Comparison of ENCODE assay signal across 11 cellular contexts in genomic region chr18:9802774-9803697, GRCh38.
DNase-seq lines count a peak whose midpoint lies in the region; ATAC-seq and TF ChIP-seq lines count a peak whose summit lies in the region.
"Had no signal": no experiment of that assay in that cellular context is flagged by ENCODE, and none has a peak within 500 bp of the region (broad histone marks: within the 10 kb centered on the region; RNA-seq: fewer than 3 reads in every experiment).

No MANE protein-coding gene starts in this region.

- ATAC-seq in heart right ventricle (no peak), Right ventricle myocardium inferior (no peak), gastrocnemius medialis (no peak), GM18520 (IDR thresholded peaks at IDR 0.05; ENCODE audit: unreplicated experiment) (no peak), GM19328 (IDR thresholded peaks at IDR 0.05; ENCODE audit: unreplicated experiment) (no peak)

- intact Hi-C loops in heart right ventricle (cut with DNase I), result loop anchor here in 5 of 10 donors (5.0 to 10.0 kb wide), 5 partner anchors 52 to 152 kb away; partner anchors contain the start of gene VAPA (in 2 of the 5)
- intact Hi-C loops in Right ventricle myocardium inferior (cut with DNase I), result loop anchor here (2.0 kb wide), 1 partner anchor 112 kb away; the partner anchor contains the start of gene VAPA
- intact Hi-C loops in gastrocnemius medialis (cut with DNase I; ENCODE audit: low total_unique reads), result no loop called here

- in situ Hi-C loops in gastrocnemius medialis (cut with MboI; ENCODE audit: low sequenced_read_pairs in 4 of 4), result loop anchor here in 2 of 4 donors (25.0 kb wide), 2 partner anchors 109 to 734 kb away; partner anchors contain the start of genes VAPA (in 2 of the 2) and NAPG (in 1 of the 2)

- DNase-seq in heart right ventricle, result no peak
- no peak for DNase-seq in Right ventricle myocardium inferior (ENCODE audit: missing footprints)
- no peak for DNase-seq in chondrocyte (ENCODE audit: low spot score)
- DNase-seq in gastrocnemius medialis, result no peak
- no peak for DNase-seq in activated CD4-positive, alpha-beta T cell treated with anti-CD3 and anti-CD28 coated beads, Interleukin-2, amount 10 ng/mL, durations not matched to agents 7 days and 5 days
- DNase-seq: NCI-H2081, WERI-Rb-1 had no signal

- H3K36me3 ChIP-seq in heart right ventricle, result peaks cover 0 to 11% (median 0%) of the 10 kb centered on the region in 9 donors
- H3K36me3 ChIP-seq in muscle layer of duodenum (ENCODE audit: control insufficient read depth in 1 of 2, insufficient read depth in 2 of 2, low read length in 2 of 2), result no peaks in the 10 kb centered on the region
- H3K36me3 ChIP-seq in gastrocnemius medialis, result no peaks in the 10 kb centered on the region
- H3K36me3 ChIP-seq: ovary, WERI-Rb-1 had no signal

- POLR2A ChIA-PET in activated CD4-positive, alpha-beta T cell treated with anti-CD3 and anti-CD28 coated beads, Interleukin-2, amount 10 ng/mL, durations not matched to agents 7 days and 5 days (lab: Charles Lee), result no interaction called here

- H3K27ac ChIP-seq in heart right ventricle (peak overlapping the region in 9 of 10 donors; percentile 65 to 92 (median 80)), muscle layer of duodenum (ENCODE audit: low read length) (peak overlapping the region; percentile 35), gastrocnemius medialis (no peak overlapping the region)
- H3K27ac ChIP-seq: WERI-Rb-1 had no signal

- H3K4me3 Mint-ChIP-seq in chondrocyte (ENCODE audit: unreplicated experiment), result peak overlapping the region; percentile 41
- H3K4me3 Mint-ChIP-seq in activated CD4-positive, alpha-beta T cell treated with anti-CD3 and anti-CD28 coated beads, Interleukin-2, amount 10 ng/mL, durations not matched to agents 7 days and 5 days, result no peak overlapping the region

- no peak for TF ChIP-seq POLR2A in gastrocnemius medialis (IDR thresholded peaks at IDR 0.05)

- peaks cover 51% of the 10 kb centered on the region for H3K4me1 Mint-ChIP-seq in chondrocyte (ENCODE audit: low read depth)
- no peaks in the 10 kb centered on the region for H3K4me1 Mint-ChIP-seq in activated CD4-positive, alpha-beta T cell treated with anti-CD3 and anti-CD28 coated beads, Interleukin-2, amount 10 ng/mL, durations not matched to agents 7 days and 5 days

- H3K27me3 ChIP-seq in heart right ventricle (no peaks in the 10 kb centered on the region), muscle layer of duodenum (ENCODE audit: low read depth, low read length) (no peaks in the 10 kb centered on the region), gastrocnemius medialis (no peaks in the 10 kb centered on the region)
- H3K27me3 ChIP-seq: ovary had no signal

- peaks cover 7 to 40% (median 22%) of the 10 kb centered on the region in 9 donors for H3K4me1 ChIP-seq in heart right ventricle
- peaks cover 0 to 13% of the 10 kb centered on the region in 2 donors for H3K4me1 ChIP-seq in muscle layer of duodenum (ENCODE audit: control insufficient read depth in 1 of 2, insufficient read depth in 2 of 2, low read length in 2 of 2)
- peaks cover 7 to 15% of the 10 kb centered on the region in 2 donors for H3K4me1 ChIP-seq in gastrocnemius medialis

- no peak for TF ChIP-seq CTCF in heart right ventricle (IDR thresholded peaks at IDR 0.05)
- no peak for TF ChIP-seq CTCF in chondrocyte (IDR thresholded peaks at IDR 0.05)
- no peak for TF ChIP-seq CTCF in gastrocnemius medialis (IDR thresholded peaks at IDR 0.05 in 4 of 5, conservative IDR thresholded peaks at IDR 0.05 in 1 of 5)

- H3K9me3 ChIP-seq in heart right ventricle (peaks cover 0 to 3% (median 0%) of the 10 kb centered on the region in 11 donors), muscle layer of duodenum (ENCODE audit: control insufficient read depth in 1 of 2, low read length in 2 of 2) (no peaks in the 10 kb centered on the region), gastrocnemius medialis (no peaks in the 10 kb centered on the region)
- H3K9me3 ChIP-seq: ovary had no signal

- H3K27me3 Mint-ChIP-seq in chondrocyte (ENCODE audit: low read depth), result no peaks in the 10 kb centered on the region
- peaks cover 5% of the 10 kb centered on the region for H3K27me3 Mint-ChIP-seq in activated CD4-positive, alpha-beta T cell treated with anti-CD3 and anti-CD28 coated beads, Interleukin-2, amount 10 ng/mL, durations not matched to agents 7 days and 5 days

- H3K27ac Mint-ChIP-seq in chondrocyte (ENCODE audit: unreplicated experiment), result peak overlapping the region; percentile 95
- no peak overlapping the region for H3K27ac Mint-ChIP-seq in activated CD4-positive, alpha-beta T cell treated with anti-CD3 and anti-CD28 coated beads, Interleukin-2, amount 10 ng/mL, durations not matched to agents 7 days and 5 days

- peaks cover 6% of the 10 kb centered on the region for H3K36me3 Mint-ChIP-seq in chondrocyte (ENCODE audit: low read depth)
- no peaks in the 10 kb centered on the region for H3K36me3 Mint-ChIP-seq in activated CD4-positive, alpha-beta T cell treated with anti-CD3 and anti-CD28 coated beads, Interleukin-2, amount 10 ng/mL, durations not matched to agents 7 days and 5 days (ENCODE audit: low read depth)

- WGBS in heart right ventricle, 2 donors, result 58 to 67% methylated on average over 6 of the region's 6 CpGs

- H3K9me3 Mint-ChIP-seq in chondrocyte (ENCODE audit: low read depth), result peaks cover 2% of the 10 kb centered on the region
- H3K9me3 Mint-ChIP-seq in activated CD4-positive, alpha-beta T cell treated with anti-CD3 and anti-CD28 coated beads, Interleukin-2, amount 10 ng/mL, durations not matched to agents 7 days and 5 days, result no peaks in the 10 kb centered on the region

- H3K4me3 ChIP-seq in heart right ventricle (no peak overlapping the region), muscle layer of duodenum (ENCODE audit: low read depth in 1 of 2, low read length in 2 of 2) (no peak overlapping the region), gastrocnemius medialis (no peak overlapping the region)
- H3K4me3 ChIP-seq: ovary had no signal

- CTCF ChIA-PET in activated CD4-positive, alpha-beta T cell treated with anti-CD3 and anti-CD28 coated beads, Interleukin-2, amount 10 ng/mL, durations not matched to agents 7 days and 5 days (lab: Charles Lee), result interaction anchor here (1.1 kb wide), 1 partner anchor 32 kb away, joined by 3 read pairs; no protein-coding TSS in a partner anchor

Comparison
In these comparisons a context has a peak if more than half of its experiments do, and no peak if none do; other contexts are left out.
1. H3K27ac ChIP-seq: peak in heart right ventricle (9 of 10) and muscle layer of duodenum (single experiment); none in gastrocnemius medialis (0 of 4).